In genomic region chr4:12884846-12885796, GRCh38 we compare ENCODE assay signal across 18 cellular contexts.
"Had no signal": no experiment of that assay in that cellular context is flagged by ENCODE, and none has a peak within 500 bp of the region (broad histone marks: within the 10 kb centered on the region; RNA-seq: fewer than 3 reads in every experiment).

No MANE protein-coding gene starts in this region.

- H3K4me3 Mint-ChIP-seq: activated T-helper 1 cell treated with anti-CD3 and anti-CD28 coated beads, Interleukin-12 subunit alpha, Interleukin-12 subunit beta, Interleukin-2, Interleukin-4 antibody, amounts not matched to agents 30 ng/mL and 10 ng/mL and 1 ng/mL, durations not matched to agents 14 hours and 24 hours and 36 hours; central memory CD8-positive, alpha-beta T cell; T-helper 2 cell treated with Interferon-gamma antibody and Interleukin-4, amounts not matched to agents 5 μg/mL and 100 μg/mL, for 36 hours had no signal

- H3K9ac ChIP-seq: parathyroid adenoma had no signal

- H3K36me3 ChIP-seq: brain microvascular endothelial cell, lower lobe of right lung, neutrophil, tibial artery, vagina had no signal

- H3K27me3 Mint-ChIP-seq: central memory CD8-positive, alpha-beta T cell had no signal

- H3K9me3 ChIP-seq: lower lobe of right lung, neutrophil, tibial artery, vagina had no signal

- H3K4me3 ChIP-seq: lower lobe of right lung, tibial artery, vagina had no signal

- H3K27ac ChIP-seq: brain microvascular endothelial cell, foreskin keratinocyte, lower lobe of right lung, neutrophil, parathyroid adenoma, tibial artery, vagina had no signal

- H3K4me1 ChIP-seq: foreskin keratinocyte, lower lobe of right lung, parathyroid adenoma, tibial artery, vagina had no signal

- DNase-seq: activated naive CD4-positive, alpha-beta T cell treated with Interleukin-2 at 50 U/mL for 16 hours; anterior cingulate cortex; brain microvascular endothelial cell; cortex of kidney; effector CD4-positive, alpha-beta T cell; foreskin keratinocyte; left cardiac atrium; lower lobe of right lung; stimulated activated CD4-positive, alpha-beta T cell treated with anti-CD3 and anti-CD28 coated beads, Interleukin-4, amount 100 ng/mL, for 24 hours; stimulated activated naive CD4-positive, alpha-beta T cell; tibial artery had no signal

- H3K4me1 Mint-ChIP-seq: central memory CD8-positive, alpha-beta T cell had no signal

- ATAC-seq: activated CD4-positive, CD25-positive, alpha-beta regulatory T cell treated with anti-CD3 and anti-CD28 coated beads, Interleukin-2, amount 50 U/mL, for 24 hours; foreskin keratinocyte; left cardiac atrium; lower lobe of right lung had no signal

- H3K27ac Mint-ChIP-seq: activated T-helper 1 cell treated with anti-CD3 and anti-CD28 coated beads, Interleukin-12 subunit alpha, Interleukin-12 subunit beta, Interleukin-2, Interleukin-4 antibody, amounts not matched to agents 30 ng/mL and 10 ng/mL and 1 ng/mL, durations not matched to agents 14 hours and 24 hours and 36 hours; T-helper 2 cell treated with Interferon-gamma antibody and Interleukin-4, amounts not matched to agents 5 μg/mL and 100 μg/mL, for 36 hours had no signal

- H3K27me3 ChIP-seq: brain microvascular endothelial cell, foreskin keratinocyte, neutrophil, tibial artery, vagina had no signal
